13 cellular contexts compared by ENCODE assay signal in genomic region chr1:59431566-59432294, GRCh38.
DNase-seq lines count a peak whose midpoint lies in the region; ATAC-seq and TF ChIP-seq lines count a peak whose summit lies in the region.
"Had no signal": no experiment of that assay in that cellular context is flagged by ENCODE, and none has a peak within 500 bp of the region (broad histone marks: within the 10 kb centered on the region; RNA-seq: fewer than 3 reads in every experiment).

No MANE protein-coding gene starts in this region.

- intact Hi-C loops in activated T-helper 1 cell treated with anti-CD3 and anti-CD28 coated beads, Interleukin-12 subunit alpha, Interleukin-12 subunit beta, Interleukin-2, Interleukin-4 antibody, amounts not matched to agents 30 ng/mL and 10 ng/mL and 1 ng/mL, durations not matched to agents 14 hours and 24 hours and 36 hours (cut with micrococcal nuclease): loop anchor here (1.0 to 5.0 kb wide), 15 partner anchors 46 to 1901 kb away; partner anchors contain the start of genes FGGY and JUN
- intact Hi-C loops in left lung (cut with DNase I): no loop called here

- peak overlapping the region; percentile 60 for H3K27ac Mint-ChIP-seq in activated T-helper 1 cell treated with anti-CD3 and anti-CD28 coated beads, Interleukin-12 subunit alpha, Interleukin-12 subunit beta, Interleukin-2, Interleukin-4 antibody, amounts not matched to agents 30 ng/mL and 10 ng/mL and 1 ng/mL, durations not matched to agents 14 hours and 24 hours and 36 hours

- no peaks in the 10 kb centered on the region for H3K27me3 Mint-ChIP-seq in activated T-helper 1 cell treated with anti-CD3 and anti-CD28 coated beads, Interleukin-12 subunit alpha, Interleukin-12 subunit beta, Interleukin-2, Interleukin-4 antibody, amounts not matched to agents 30 ng/mL and 10 ng/mL and 1 ng/mL, durations not matched to agents 14 hours and 24 hours and 36 hours (ENCODE audit: insufficient read depth)
- H3K27me3 Mint-ChIP-seq: CD4-positive, CD25-positive, alpha-beta regulatory T cell had no signal

- H3K9me3 Mint-ChIP-seq in activated T-helper 1 cell treated with anti-CD3 and anti-CD28 coated beads, Interleukin-12 subunit alpha, Interleukin-12 subunit beta, Interleukin-2, Interleukin-4 antibody, amounts not matched to agents 30 ng/mL and 10 ng/mL and 1 ng/mL, durations not matched to agents 14 hours and 24 hours and 36 hours: peaks cover 4% of the 10 kb centered on the region
- H3K9me3 Mint-ChIP-seq: CD4-positive, CD25-positive, alpha-beta regulatory T cell had no signal

- POLR2A ChIA-PET in AG04450 (lab: Yijun Ruan, JAX): no interaction called here

- DNase-seq in AG04450 (ENCODE audit: low read depth, low spot score) (no peak), HCEC 1CT (peak; percentile 42), left lung (no peak), retina (no peak)
- no peak for DNase-seq in activated T-helper 1 cell treated with anti-CD3 and anti-CD28 coated beads, Interleukin-12 subunit alpha, Interleukin-12 subunit beta, Interleukin-2, Interleukin-4 antibody, amounts not matched to agents 30 ng/mL and 10 ng/mL and 1 ng/mL, durations not matched to agents 14 hours and 24 hours and 36 hours (ENCODE audit: low spot score)
- DNase-seq: CD4-positive, CD25-positive, alpha-beta regulatory T cell; dorsolateral prefrontal cortex; NCI-H2171; posterior cingulate gyrus; uterus had no signal

- CTCF ChIA-PET in AG04450 (lab: Charles Lee): interaction anchor here (1.2 to 1.7 kb wide), 2 partner anchors 267 kb away, joined by 5 read pairs; no protein-coding TSS in a partner anchor

- H3K4me3 Mint-ChIP-seq in activated T-helper 1 cell treated with anti-CD3 and anti-CD28 coated beads, Interleukin-12 subunit alpha, Interleukin-12 subunit beta, Interleukin-2, Interleukin-4 antibody, amounts not matched to agents 30 ng/mL and 10 ng/mL and 1 ng/mL, durations not matched to agents 14 hours and 24 hours and 36 hours: no peak overlapping the region
- H3K4me3 Mint-ChIP-seq: CD4-positive, CD25-positive, alpha-beta regulatory T cell had no signal

- H3K36me3 ChIP-seq in left lung: no peaks in the 10 kb centered on the region
- H3K36me3 ChIP-seq: uterus had no signal

- H3K4me1 ChIP-seq in left lung: peaks cover 0 to 22% of the 10 kb centered on the region in 2 donors
- H3K4me1 ChIP-seq: uterus had no signal

- H3K4me3 ChIP-seq in AG04450 (ENCODE audit: low read depth, low read length) (no peak overlapping the region), left lung (no peak overlapping the region)
- H3K4me3 ChIP-seq: dorsolateral prefrontal cortex, uterus had no signal

- H3K36me3 Mint-ChIP-seq in activated T-helper 1 cell treated with anti-CD3 and anti-CD28 coated beads, Interleukin-12 subunit alpha, Interleukin-12 subunit beta, Interleukin-2, Interleukin-4 antibody, amounts not matched to agents 30 ng/mL and 10 ng/mL and 1 ng/mL, durations not matched to agents 14 hours and 24 hours and 36 hours (ENCODE audit: low read depth): peaks cover 5% of the 10 kb centered on the region
- H3K36me3 Mint-ChIP-seq: CD4-positive, CD25-positive, alpha-beta regulatory T cell had no signal

- no peak overlapping the region for H3K27ac ChIP-seq in AG04450 (ENCODE audit: low read depth, low read length)
- H3K27ac ChIP-seq in left lung: no peak overlapping the region
- H3K27ac ChIP-seq: dorsolateral prefrontal cortex, uterus had no signal

- H3K4me1 Mint-ChIP-seq in activated T-helper 1 cell treated with anti-CD3 and anti-CD28 coated beads, Interleukin-12 subunit alpha, Interleukin-12 subunit beta, Interleukin-2, Interleukin-4 antibody, amounts not matched to agents 30 ng/mL and 10 ng/mL and 1 ng/mL, durations not matched to agents 14 hours and 24 hours and 36 hours (ENCODE audit: low read depth): peaks cover 39% of the 10 kb centered on the region

- no peaks in the 10 kb centered on the region for H3K27me3 ChIP-seq in AG04450 (ENCODE audit: control insufficient read depth, insufficient read depth, low read length)
- H3K27me3 ChIP-seq in left lung: no peaks in the 10 kb centered on the region
- H3K27me3 ChIP-seq: dorsolateral prefrontal cortex, uterus had no signal

- H3K9me3 ChIP-seq in AG04450 (ENCODE audit: control insufficient read depth, insufficient read depth, low read length) (no peaks in the 10 kb centered on the region), left lung (no peaks in the 10 kb centered on the region)
- H3K9me3 ChIP-seq: uterus had no signal

- peak; percentile 9; the same call in 1 of the 2 replicates for TF ChIP-seq CTCF in AG04450 (IDR thresholded peaks at IDR 0.05; ENCODE audit: low read depth, low read length)
- no peak for TF ChIP-seq CTCF in left lung (IDR thresholded peaks at IDR 0.05)

- peak; percentile 47 for ATAC-seq in left lung
- ATAC-seq in HG03521 (IDR thresholded peaks at IDR 0.05; ENCODE audit: unreplicated experiment): no peak
- no peak for ATAC-seq in HG03432 (IDR thresholded peaks at IDR 0.05; ENCODE audit: unreplicated experiment)
- ATAC-seq in GM19351 (IDR thresholded peaks at IDR 0.05; ENCODE audit: unreplicated experiment): no peak
